ENCODE assay signal across 19 cellular contexts in the genomic region with DNA sequence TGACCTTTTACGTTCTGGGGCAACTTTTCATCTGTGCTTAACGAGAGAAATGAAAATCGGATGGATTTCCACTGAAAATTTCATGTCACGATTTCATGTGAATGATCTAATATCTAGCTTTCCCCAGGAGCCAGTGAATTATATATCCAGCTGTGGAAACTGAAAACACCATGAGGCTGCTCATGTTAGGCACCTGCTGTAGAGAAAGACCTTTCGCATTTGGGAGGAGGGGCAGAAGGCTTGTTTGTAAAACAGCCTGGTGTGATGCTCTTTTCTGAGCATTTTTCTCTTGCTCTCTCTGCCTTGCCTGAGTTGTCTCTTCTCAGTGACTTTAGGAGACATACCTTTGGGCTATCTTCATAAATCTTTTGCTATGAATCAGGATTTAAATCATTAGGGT.
A peak's percentile ranks its signal among the peaks of the same experiment; 100 is the strongest.
DNase-seq lines count a peak whose midpoint lies in the region; ATAC-seq and TF ChIP-seq lines count a peak whose summit lies in the region.
"Had no signal": no experiment of that assay in that cellular context is flagged by ENCODE, and none has a peak within 500 bp of the region (broad histone marks: within the 10 kb centered on the region; RNA-seq: fewer than 3 reads in every experiment).

No MANE protein-coding gene starts in this region.

- no peaks in the 10 kb centered on the region for H3K4me1 Mint-ChIP-seq in CD8-positive, alpha-beta memory T cell

- peak; percentile 11 for DNase-seq in islet precursor cell
- no peak for DNase-seq in sciatic nerve (ENCODE audit: low spot score)
- DNase-seq in uterus = no peak
- DNase-seq in CD8-positive, alpha-beta memory T cell = no peak
- no peak for DNase-seq in posterior cingulate gyrus
- DNase-seq: ACHN, AML-193, DND-41, H9, KG1, NCI-H1694 treated with DMSO at 0.1 percent for 48 hours, NCI-H2107, NCI-H2227 treated with DMSO at 0.1 percent for 48 hours, NCI-H510A treated with DMSO at 0.1 percent for 48 hours, NCI-H82, SHP77 treated with DMSO at 0.1 percent for 48 hours had no signal

- no peaks in the 10 kb centered on the region for H3K9me3 Mint-ChIP-seq in CD8-positive, alpha-beta memory T cell
- H3K9me3 Mint-ChIP-seq: H9 had no signal

- no peak overlapping the region for H3K4me3 ChIP-seq in uterus
- H3K4me3 ChIP-seq in CD8-positive, alpha-beta memory T cell (ENCODE audit: low read length) = no peak overlapping the region

- peaks cover 4 to 8% of the 10 kb centered on the region in 2 donors for H3K4me1 ChIP-seq in uterus
- H3K4me1 ChIP-seq in CD8-positive, alpha-beta memory T cell (ENCODE audit: insufficient read depth, low read length) = no peaks in the 10 kb centered on the region

- intact Hi-C loops in sciatic nerve (cut with DNase I) (no loop called here), uterus (cut with DNase I; ENCODE audit: low total_unique reads) (loop anchor here (10.0 kb wide), 1 partner anchor 1806 kb away; the partner anchor contains the start of gene CRIM1), posterior cingulate gyrus (cut with DNase I) (no loop called here)

- H3K27ac ChIP-seq in adipose tissue (ENCODE audit: low read depth, low read length) (peak overlapping the region; percentile 24), uterus (peak overlapping the region; percentile 73 to 74)
- H3K27ac ChIP-seq in CD8-positive, alpha-beta memory T cell (ENCODE audit: low read depth, low read length) = no peak overlapping the region

- H3K27me3 Mint-ChIP-seq in CD8-positive, alpha-beta memory T cell = peaks cover 10 to 57% of the 10 kb centered on the region in 2 donors

- H3K9me3 ChIP-seq in uterus = no peaks in the 10 kb centered on the region
- H3K9me3 ChIP-seq in CD8-positive, alpha-beta memory T cell (ENCODE audit: low read length) = no peaks in the 10 kb centered on the region

- POLR2A ChIA-PET in CD8-positive, alpha-beta memory T cell (lab: Charles Lee) = no interaction called here

- CTCF ChIA-PET in CD8-positive, alpha-beta memory T cell (lab: Charles Lee) = no interaction called here

- TF ChIP-seq CTCF in uterus (IDR thresholded peaks at IDR 0.05) = no peak

- 80 to 96% (median 84%) methylated on average over 5 of the region's 5 CpGs for WGBS in adipose tissue, 3 donors

- H3K27me3 ChIP-seq in uterus = no peaks in the 10 kb centered on the region
- no peaks in the 10 kb centered on the region for H3K27me3 ChIP-seq in CD8-positive, alpha-beta memory T cell (ENCODE audit: insufficient read depth, low read length, poor library complexity, severe bottlenecking)

- H3K4me3 Mint-ChIP-seq in CD8-positive, alpha-beta memory T cell = no peak overlapping the region
- H3K4me3 Mint-ChIP-seq: CD14-positive monocyte, H9 had no signal

- no peak overlapping the region for H3K27ac Mint-ChIP-seq in CD8-positive, alpha-beta memory T cell
- H3K27ac Mint-ChIP-seq: CD14-positive monocyte, H9 had no signal

- H3K36me3 ChIP-seq in uterus = no peaks in the 10 kb centered on the region
- no peaks in the 10 kb centered on the region for H3K36me3 ChIP-seq in CD8-positive, alpha-beta memory T cell (ENCODE audit: insufficient read depth, low read length)

- no peak for TF ChIP-seq POLR2A in uterus (IDR thresholded peaks at IDR 0.05)

- H3K36me3 Mint-ChIP-seq in CD8-positive, alpha-beta memory T cell = no peaks in the 10 kb centered on the region

- ATAC-seq in sciatic nerve (peak; percentile 51), GM21381 (IDR thresholded peaks at IDR 0.05; ENCODE audit: unreplicated experiment) (no peak)
